Comparison of ENCODE assay signal across 20 cellular contexts in the genomic region with DNA sequence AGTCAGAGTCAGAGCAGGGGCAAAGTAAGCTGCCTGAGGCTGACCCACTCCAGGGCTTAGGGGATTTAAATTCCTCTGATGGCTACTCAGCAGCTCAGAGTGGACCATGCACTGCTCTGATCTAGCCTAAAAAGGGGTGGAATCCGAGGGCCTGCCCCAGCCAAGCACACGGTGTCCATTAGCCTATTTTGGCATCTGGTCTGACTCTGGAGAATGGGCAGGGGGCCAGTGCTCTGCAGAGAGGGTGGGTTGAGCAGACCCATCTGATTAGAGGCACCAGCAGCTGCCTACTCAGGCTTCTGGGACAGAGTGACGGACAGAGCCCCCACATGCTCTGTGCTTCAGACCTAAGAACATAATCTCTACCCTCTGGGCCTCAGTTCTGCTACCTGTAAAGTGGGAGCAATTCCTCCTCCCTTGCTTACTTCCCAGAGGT. TPM values are rescaled to one million over a fixed set of nuclear protein-coding genes. Genes with fewer than 3 reads are reported as not detected.
DNase-seq lines count a peak whose midpoint lies in the region; ATAC-seq and TF ChIP-seq lines count a peak whose summit lies in the region.
"Had no signal": no experiment of that assay in that cellular context is flagged by ENCODE, and none has a peak within 500 bp of the region (broad histone marks: within the 10 kb centered on the region; RNA-seq: fewer than 3 reads in every experiment).

No MANE protein-coding gene starts in this region.

- H3K27ac ChIP-seq in ascending aorta (peak overlapping the region; percentile 50 to 65), mesenchymal stem cell (ENCODE audit: low read length, poor library complexity, severe bottlenecking) (no peak overlapping the region)

- H4K91ac ChIP-seq in mesenchymal stem cell (ENCODE audit: low read length), result no peak overlapping the region

- no peak overlapping the region for H2BK15ac ChIP-seq in mesenchymal stem cell (ENCODE audit: low read depth, poor library complexity, severe bottlenecking)

- H3K4me1 ChIP-seq in ascending aorta, result peaks cover 5 to 8% of the 10 kb centered on the region in 2 donors
- H3K4me1 ChIP-seq in mesenchymal stem cell (ENCODE audit: control insufficient read depth, insufficient read depth, low read depth, low read length), result no peaks in the 10 kb centered on the region

- H2BK120ac ChIP-seq in mesenchymal stem cell (ENCODE audit: low read depth, low read length), result no peak overlapping the region

- peak; percentile 22 for DNase-seq in DMS 273 treated with DMSO at 0.1 percent for 48 hours (lab: John Stamatoyannopoulos, UW)
- DNase-seq in ascending aorta (ENCODE audit: low spot score in 2 of 2), result peak; percentile 42 to 82
- peak; percentile 76 for DNase-seq in left ventricle myocardium superior
- DNase-seq in mesenchymal stem cell, result no peak
- DNase-seq: activated naive CD4-positive, alpha-beta T cell; amniotic stem cell; caudate nucleus; CD4-positive, alpha-beta T cell; dorsolateral prefrontal cortex; KBM-7; left colon; mucosa of descending colon; NCI-H526 treated with DMSO at 0.1 percent for 48 hours had no signal

- H2BK12ac ChIP-seq in mesenchymal stem cell (ENCODE audit: low read length in 2 of 2), result no peak overlapping the region

- no peak overlapping the region for H4K8ac ChIP-seq in mesenchymal stem cell (ENCODE audit: low read length)

- intact Hi-C loops in ascending aorta (cut with DNase I), result loop anchor here (2.0 kb wide), 1 partner anchor 20 kb away; no protein-coding TSS in a partner anchor
- intact Hi-C loops in left ventricle myocardium superior (cut with micrococcal nuclease), result no loop called here

- no peaks in the 10 kb centered on the region for H3K9me3 ChIP-seq in ascending aorta
- peaks cover 4% of the 10 kb centered on the region for H3K9me3 ChIP-seq in mesenchymal stem cell (ENCODE audit: control insufficient read depth, low read length)
- H3K9me3 ChIP-seq: mucosa of descending colon had no signal

- peak overlapping the region; percentile 1 for H3K27ac Mint-ChIP-seq in stimulated activated memory B cell treated with anti-CD40 and anti-IgM and Interleukin-4, amounts not matched to agents 10 μg/mL and 1 μg/mL and 100 μg/mL, for 72 hours
- H3K27ac Mint-ChIP-seq: CD4-positive, alpha-beta T cell; T-helper 1 cell treated with Interleukin-12 subunit alpha and Interleukin-12 subunit beta and Interleukin-4 antibody, amounts not matched to agents 30 μg/mL and 1 μg/mL, for 36 hours had no signal

- H3K18ac ChIP-seq in mesenchymal stem cell (ENCODE audit: low read depth in 1 of 2, low read length in 2 of 2), result no peak overlapping the region

- H3K9ac ChIP-seq in mesenchymal stem cell (ENCODE audit: low read length), result no peak overlapping the region

- H2AFZ ChIP-seq in mesenchymal stem cell (ENCODE audit: low read depth, low read length), result no peak overlapping the region

- H3K4me2 ChIP-seq in mesenchymal stem cell (ENCODE audit: low read length, poor library complexity, severe bottlenecking), result no peak overlapping the region

- no peak overlapping the region for H2BK5ac ChIP-seq in mesenchymal stem cell (ENCODE audit: low read depth, low read length, poor library complexity, severe bottlenecking)

- no peak for TF ChIP-seq CTCF in ascending aorta (IDR thresholded peaks at IDR 0.05)

- peaks cover 12% of the 10 kb centered on the region for H3K27me3 Mint-ChIP-seq in stimulated activated memory B cell treated with anti-CD40 and anti-IgM and Interleukin-4, amounts not matched to agents 10 μg/mL and 1 μg/mL and 100 μg/mL, for 72 hours

- no peaks in the 10 kb centered on the region for H3K79me1 ChIP-seq in mesenchymal stem cell (replicated peaks; ENCODE audit: low read length, poor library complexity, severe bottlenecking)

- no peak overlapping the region for H3K23ac ChIP-seq in mesenchymal stem cell (ENCODE audit: low read length in 2 of 2)

- H3K9me3 Mint-ChIP-seq in stimulated activated memory B cell treated with anti-CD40 and anti-IgM and Interleukin-4, amounts not matched to agents 10 μg/mL and 1 μg/mL and 100 μg/mL, for 72 hours, result peaks cover 4% of the 10 kb centered on the region
- H3K9me3 Mint-ChIP-seq: CD4-positive, alpha-beta T cell had no signal

- H3K4me3 ChIP-seq in ascending aorta (no peak overlapping the region), mesenchymal stem cell (ENCODE audit: insufficient read depth in 1 of 2, low read depth in 1 of 2, low read length in 2 of 2) (no peak overlapping the region)
- H3K4me3 ChIP-seq: dorsolateral prefrontal cortex, GM12878, mucosa of descending colon had no signal

- peaks cover 25% of the 10 kb centered on the region for H3K4me1 Mint-ChIP-seq in stimulated activated memory B cell treated with anti-CD40 and anti-IgM and Interleukin-4, amounts not matched to agents 10 μg/mL and 1 μg/mL and 100 μg/mL, for 72 hours

- H3K4me3 Mint-ChIP-seq in stimulated activated memory B cell treated with anti-CD40 and anti-IgM and Interleukin-4, amounts not matched to agents 10 μg/mL and 1 μg/mL and 100 μg/mL, for 72 hours, result no peak overlapping the region
- H3K4me3 Mint-ChIP-seq: CD4-positive, alpha-beta T cell; T-helper 1 cell treated with Interleukin-12 subunit alpha and Interleukin-12 subunit beta and Interleukin-4 antibody, amounts not matched to agents 30 μg/mL and 1 μg/mL, for 36 hours had no signal

- H3K27me3 ChIP-seq in ascending aorta, result no peaks in the 10 kb centered on the region
- peaks cover 7 to 35% of the 10 kb centered on the region in 2 experiments for H3K27me3 ChIP-seq in mesenchymal stem cell (ENCODE audit: control insufficient read depth in 1 of 2, insufficient read depth in 1 of 2, low read length in 2 of 2)
- H3K27me3 ChIP-seq: dorsolateral prefrontal cortex had no signal

- ATAC-seq in left ventricle myocardium superior, result peak; percentile 91
- no peak for ATAC-seq in stimulated activated memory B cell treated with anti-CD40 and anti-IgM and Interleukin-4, amounts not matched to agents 10 μg/mL and 1 μg/mL and 100 μg/mL, for 72 hours
- no peak for ATAC-seq in GM19351 (IDR thresholded peaks at IDR 0.05; ENCODE audit: unreplicated experiment)
- ATAC-seq in GM21619 (IDR thresholded peaks at IDR 0.05; ENCODE audit: unreplicated experiment), result no peak
- ATAC-seq in GM18511 (IDR thresholded peaks at IDR 0.05; ENCODE audit: unreplicated experiment), result no peak
- ATAC-seq: GM12878, left colon, mucosa of descending colon had no signal

- no peak overlapping the region for H3K4ac ChIP-seq in mesenchymal stem cell (ENCODE audit: low read depth in 1 of 2, low read length in 2 of 2)

- H3K14ac ChIP-seq in mesenchymal stem cell (ENCODE audit: low read length in 2 of 2), result no peak overlapping the region

- peaks cover 5% of the 10 kb centered on the region for H3K36me3 Mint-ChIP-seq in stimulated activated memory B cell treated with anti-CD40 and anti-IgM and Interleukin-4, amounts not matched to agents 10 μg/mL and 1 μg/mL and 100 μg/mL, for 72 hours

- no peak overlapping the region for H2AK5ac ChIP-seq in mesenchymal stem cell (ENCODE audit: low read length, severe bottlenecking)

- 77% methylated on average over 3 of the region's 3 CpGs for WGBS in mesenchymal stem cell

- no peaks in the 10 kb centered on the region for H3K36me3 ChIP-seq in ascending aorta
- no peaks in the 10 kb centered on the region for H3K36me3 ChIP-seq in mesenchymal stem cell (ENCODE audit: control insufficient read depth in 1 of 2, insufficient read depth in 2 of 2, low read depth in 1 of 2, low read length in 2 of 2)

RNA-seq across cellular contexts. Expression of a gene that starts 25.9 kb away (rescaled TPM):
- 529 TPM for total RNA-seq in ascending aorta
- total RNA-seq in left ventricle myocardium superior, result 473 TPM
- polyA plus RNA-seq in mesenchymal stem cell (2013, experiment 1 of 2), result 537 TPM
- polyA plus RNA-seq in mesenchymal stem cell (2013, experiment 2 of 2), result 530 TPM
- total RNA-seq: OCI-LY7 had no signal
